In genomic region chr16:15765116-15765515, GRCh38 we compare ENCODE assay signal across 2 cellular contexts.
TF ChIP-seq lines count a peak whose summit lies in the region.

No MANE protein-coding gene starts in this region.

TF ChIP-seq in IMR-90, 13 proteins besides CTCF, POLR2A, EP300 and RAD21:
- no peak for TF ChIP-seq MXI1 (IDR thresholded peaks at IDR 0.05; ENCODE audit: borderline replicate concordance, low read depth, low read length)
- TF ChIP-seq RCOR1 (IDR thresholded peaks at IDR 0.05; ENCODE audit: insufficient replicate concordance, low read length) = no peak
- TF ChIP-seq NFE2L2 (IDR thresholded peaks at IDR 0.05; ENCODE audit: low read depth, low read length) = no peak
- no peak for TF ChIP-seq FOS (IDR thresholded peaks at IDR 0.05; ENCODE audit: low read depth, low read length)
- TF ChIP-seq USF2 (IDR thresholded peaks at IDR 0.05; ENCODE audit: low read depth, low read length) = no peak
- TF ChIP-seq CEBPB (IDR thresholded peaks at IDR 0.05; ENCODE audit: low read depth, low read length) = no peak
- TF ChIP-seq CHD1 (IDR thresholded peaks at IDR 0.05; ENCODE audit: low read depth, low read length) = no peak
- no peak for TF ChIP-seq MAZ (IDR thresholded peaks at IDR 0.05; ENCODE audit: borderline replicate concordance, low read depth, low read length)
- no peak for TF ChIP-seq MAFK (IDR thresholded peaks at IDR 0.05; ENCODE audit: low read depth, low read length)
TF ChIP-seq in IMR-90: peak in this region for 0.

TF ChIP-seq in K562, 482 proteins besides CTCF, POLR2A, EP300 and RAD21:
- 0 out of 2 replicates have a peak, but pooled peaks have one; percentile 35 for TF ChIP-seq ELF4 (CRISPR knock-in tag; IDR thresholded peaks at IDR 0.05)
- no peak for TF ChIP-seq HMGN3 (IDR thresholded peaks at IDR 0.05; ENCODE audit: borderline replicate concordance, extremely low read depth, insufficient read length, low read depth, low read length)
TF ChIP-seq in K562: peak in this region for 1.
